ENCODE assay signal across 1 cellular context in genomic region chr17:76538281-76538931, GRCh38.
A peak's percentile ranks its signal among the peaks of the same experiment; 100 is the strongest.
TF ChIP-seq lines count a peak whose summit lies in the region.

No MANE protein-coding gene starts in this region.

TF ChIP-seq in GM12878, 131 proteins besides CTCF, POLR2A, EP300 and RAD21:
- TF ChIP-seq, protein P1, sequence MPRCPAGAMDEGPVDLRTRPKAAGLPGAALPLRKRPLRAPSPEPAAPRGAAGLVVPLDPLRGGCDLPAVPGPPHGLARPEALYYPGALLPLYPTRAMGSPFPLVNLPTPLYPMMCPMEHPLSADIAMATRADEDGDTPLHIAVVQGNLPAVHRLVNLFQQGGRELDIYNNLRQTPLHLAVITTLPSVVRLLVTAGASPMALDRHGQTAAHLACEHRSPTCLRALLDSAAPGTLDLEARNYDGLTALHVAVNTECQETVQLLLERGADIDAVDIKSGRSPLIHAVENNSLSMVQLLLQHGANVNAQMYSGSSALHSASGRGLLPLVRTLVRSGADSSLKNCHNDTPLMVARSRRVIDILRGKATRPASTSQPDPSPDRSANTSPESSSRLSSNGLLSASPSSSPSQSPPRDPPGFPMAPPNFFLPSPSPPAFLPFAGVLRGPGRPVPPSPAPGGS (IDR thresholded peaks at IDR 0.05; ENCODE audit: borderline replicate concordance, insufficient read depth, low read depth, low read length, poor library complexity, severe bottlenecking): peak; percentile 22
- no peak for TF ChIP-seq BMI1 (IDR thresholded peaks at IDR 0.05; ENCODE audit: borderline replicate concordance)
